ENCODE assay signal across 8 cellular contexts in the genomic region with DNA sequence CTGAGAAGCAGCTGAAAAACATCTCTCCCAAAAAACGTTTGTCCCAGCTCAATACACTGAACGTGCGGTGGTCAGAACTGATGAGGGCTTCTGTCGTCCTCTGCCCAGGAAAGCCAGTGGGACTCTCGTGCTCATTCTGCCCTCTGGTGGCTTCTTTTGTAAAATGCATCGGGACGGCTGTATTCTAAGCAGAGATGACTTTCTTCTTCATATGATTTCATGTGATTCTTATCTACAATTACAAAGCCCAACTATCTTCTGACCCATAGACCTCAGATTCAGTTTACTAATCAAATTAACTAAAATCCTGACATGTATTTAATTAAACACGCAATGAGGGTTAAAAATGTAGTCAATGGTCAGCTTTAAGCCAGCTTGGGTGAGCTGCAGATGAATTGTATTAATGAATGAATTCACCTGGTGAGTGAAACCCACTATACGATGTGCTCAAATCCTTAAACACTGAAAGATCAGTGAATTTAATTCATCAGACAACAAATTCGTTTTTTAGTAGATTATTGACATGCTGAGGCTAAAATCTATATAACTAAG.
DNase-seq lines count a peak whose midpoint lies in the region; ATAC-seq and TF ChIP-seq lines count a peak whose summit lies in the region.

No MANE protein-coding gene starts in this region.

- H3K23ac ChIP-seq in trophoblast cell (ENCODE audit: low read length), result no peak overlapping the region

- POLR2A ChIA-PET in SK-N-SH (lab: Yijun Ruan, JAX), result no interaction called here

- peak; percentile 86 for TF ChIP-seq RAD21 in SK-N-SH (IDR thresholded peaks at IDR 0.05; ENCODE audit: low read length)

- no peaks in the 10 kb centered on the region for H3K9me3 Mint-ChIP-seq in activated naive CD4-positive, alpha-beta T cell treated with anti-CD3 and anti-CD28 coated beads, Interleukin-2, amount 50 U/mL, for 24 hours

- H4K91ac ChIP-seq in trophoblast cell (ENCODE audit: low read depth, low read length), result no peak overlapping the region

- no peaks in the 10 kb centered on the region for H3K36me3 ChIP-seq in MG63
- H3K36me3 ChIP-seq in SK-N-SH (replicated peaks in 1 of 2; ENCODE audit: control insufficient read depth in 1 of 2, insufficient read depth in 2 of 2, low read length in 1 of 2), result no peaks in the 10 kb centered on the region
- no peaks in the 10 kb centered on the region for H3K36me3 ChIP-seq in trophoblast cell (ENCODE audit: control insufficient read depth in 1 of 2, insufficient read depth in 2 of 2, low read length in 2 of 2)

- TF ChIP-seq EP300 in SK-N-SH (IDR thresholded peaks at IDR 0.05; ENCODE audit: borderline replicate concordance in 1 of 2, low read depth in 1 of 2, low read length in 1 of 2), result no peak

- H4K20me1 ChIP-seq in SK-N-SH (ENCODE audit: insufficient read depth), result no peaks in the 10 kb centered on the region

- no peaks in the 10 kb centered on the region for H3K9me2 ChIP-seq in SK-N-SH

- no peak overlapping the region for H2BK120ac ChIP-seq in trophoblast cell (ENCODE audit: insufficient read depth, low read length, poor library complexity)

- H3K4me3 ChIP-seq in MG63 (no peak overlapping the region), SK-N-SH (ENCODE audit: low read depth in 2 of 2, low read length in 1 of 2) (peak overlapping the region in 1 of 2 experiments; percentile 12; a peak in 1 of 4 replicates), trophoblast cell (ENCODE audit: low read depth, low read length) (no peak overlapping the region)

- no peaks in the 10 kb centered on the region for H3F3A ChIP-seq in SK-N-SH (replicated peaks; ENCODE audit: insufficient read depth)

- H3K27ac ChIP-seq in SK-N-SH (ENCODE audit: low read depth in 2 of 2, low read length in 1 of 2) (no peak overlapping the region), trophoblast cell (ENCODE audit: low read depth, low read length) (no peak overlapping the region)

- no peak overlapping the region for H2BK12ac ChIP-seq in trophoblast cell (ENCODE audit: low read length)

- no peak overlapping the region for H2AK5ac ChIP-seq in trophoblast cell (ENCODE audit: low read length)

- peaks cover 26% of the 10 kb centered on the region for H3K27me3 Mint-ChIP-seq in activated naive CD4-positive, alpha-beta T cell treated with anti-CD3 and anti-CD28 coated beads, Interleukin-2, amount 50 U/mL, for 24 hours

- H3K9ac ChIP-seq in SK-N-SH, result no peak overlapping the region
- no peak overlapping the region for H3K9ac ChIP-seq in trophoblast cell (ENCODE audit: low read length)

- H3K4me3 Mint-ChIP-seq in activated naive CD4-positive, alpha-beta T cell treated with anti-CD3 and anti-CD28 coated beads, Interleukin-2, amount 50 U/mL, for 24 hours, result peak overlapping the region; percentile 69

- H3K18ac ChIP-seq in trophoblast cell (ENCODE audit: low read length), result no peak overlapping the region

- DNase-seq in Daoy (ENCODE audit: low read depth) (peak; percentile 53), MG63 (peak; percentile 52), SK-N-SH (peak; percentile 63), glomerular visceral epithelial cell (ENCODE audit: extremely low spot score) (peak; percentile 60), trophoblast cell (peak; percentile 56 to 87)

- peak; percentile 78 for TF ChIP-seq CTCF in SK-N-SH (IDR thresholded peaks at IDR 0.05)

- peaks cover 16% of the 10 kb centered on the region for H3K27me3 ChIP-seq in MG63
- no peaks in the 10 kb centered on the region for H3K27me3 ChIP-seq in SK-N-SH (ENCODE audit: insufficient read depth)
- H3K27me3 ChIP-seq in trophoblast cell (ENCODE audit: insufficient read depth, low read length), result no peaks in the 10 kb centered on the region

- H3K27ac Mint-ChIP-seq in activated naive CD4-positive, alpha-beta T cell treated with anti-CD3 and anti-CD28 coated beads, Interleukin-2, amount 50 U/mL, for 24 hours, result no peak overlapping the region

- CTCF ChIA-PET in SK-N-SH (lab: Yijun Ruan, JAX), result interaction anchor here (0.6 to 4.1 kb wide), 59 partner anchors 11 to 1050 kb away, joined by 3 to 61 read pairs (median 4); partner anchors contain the start of gene PRLHR

- H3K4me1 ChIP-seq in SK-N-SH (ENCODE audit: control insufficient read depth in 1 of 2, insufficient read depth in 2 of 2, low read depth in 1 of 2, low read length in 1 of 2) (no peaks in the 10 kb centered on the region; a peak in 2 of 4 replicates), trophoblast cell (ENCODE audit: control insufficient read depth in 1 of 2, insufficient read depth in 2 of 2, low read length in 2 of 2) (no peaks in the 10 kb centered on the region)

- no peak overlapping the region for H3K14ac ChIP-seq in trophoblast cell (ENCODE audit: low read length)

- no peak overlapping the region for H4K12ac ChIP-seq in trophoblast cell (ENCODE audit: low read depth, low read length)

- no peaks in the 10 kb centered on the region for H3K79me1 ChIP-seq in trophoblast cell (ENCODE audit: low read length)

- H3K9me3 ChIP-seq in MG63 (no peaks in the 10 kb centered on the region), SK-N-SH (no peaks in the 10 kb centered on the region), trophoblast cell (ENCODE audit: insufficient read depth, low read depth, low read length) (no peaks in the 10 kb centered on the region)

- 5% methylated on average over 10 of the region's 10 CpGs for WGBS in SK-N-SH (ENCODE audit: low lambda C conversion rate)
- no CpG with 5 or more reads among the region's 10 CpGs for WGBS in trophoblast cell (ENCODE audit: extremely low coverage, insufficient coverage, insufficient read length)

- peaks cover 8% of the 10 kb centered on the region for H3K4me1 Mint-ChIP-seq in activated naive CD4-positive, alpha-beta T cell treated with anti-CD3 and anti-CD28 coated beads, Interleukin-2, amount 50 U/mL, for 24 hours

- H2BK5ac ChIP-seq in trophoblast cell (ENCODE audit: low read depth, low read length, poor library complexity), result no peak overlapping the region

- H3K4me2 ChIP-seq in SK-N-SH, result no peak overlapping the region
- no peak overlapping the region for H3K4me2 ChIP-seq in trophoblast cell (ENCODE audit: low read length)

- H3K79me2 ChIP-seq in SK-N-SH (ENCODE audit: insufficient read depth), result no peaks in the 10 kb centered on the region
- no peaks in the 10 kb centered on the region for H3K79me2 ChIP-seq in trophoblast cell (ENCODE audit: control insufficient read depth, insufficient read depth, low read length, poor library complexity)

- no peak overlapping the region for H2AFZ ChIP-seq in SK-N-SH (ENCODE audit: low read depth)
- H2AFZ ChIP-seq in trophoblast cell (ENCODE audit: insufficient read depth, low read length, poor library complexity), result no peak overlapping the region

- no peak overlapping the region for H3K4ac ChIP-seq in trophoblast cell (ENCODE audit: low read depth, low read length)

- ATAC-seq in GM21786 (IDR thresholded peaks at IDR 0.05; ENCODE audit: unreplicated experiment) (peak; percentile 72), HG03039 (IDR thresholded peaks at IDR 0.05; ENCODE audit: unreplicated experiment) (no peak)

- no peak overlapping the region for H4K8ac ChIP-seq in trophoblast cell (ENCODE audit: low read depth, low read length)

- no peaks in the 10 kb centered on the region for H3K36me3 Mint-ChIP-seq in activated naive CD4-positive, alpha-beta T cell treated with anti-CD3 and anti-CD28 coated beads, Interleukin-2, amount 50 U/mL, for 24 hours

TF ChIP-seq in SK-N-SH, 30 proteins besides CTCF, POLR2A, EP300 and RAD21 (continues in another document):
- no peak for TF ChIP-seq JUND (IDR thresholded peaks at IDR 0.05)
- no peak for TF ChIP-seq TCF12 (IDR thresholded peaks at IDR 0.05)
- TF ChIP-seq, protein P1, sequence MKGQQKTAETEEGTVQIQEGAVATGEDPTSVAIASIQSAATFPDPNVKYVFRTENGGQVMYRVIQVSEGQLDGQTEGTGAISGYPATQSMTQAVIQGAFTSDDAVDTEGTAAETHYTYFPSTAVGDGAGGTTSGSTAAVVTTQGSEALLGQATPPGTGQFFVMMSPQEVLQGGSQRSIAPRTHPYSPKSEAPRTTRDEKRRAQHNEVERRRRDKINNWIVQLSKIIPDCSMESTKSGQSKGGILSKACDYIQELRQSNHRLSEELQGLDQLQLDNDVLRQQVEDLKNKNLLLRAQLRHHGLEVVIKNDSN (IDR thresholded peaks at IDR 0.05; ENCODE audit: borderline replicate concordance, low read depth), result no peak
- no peak for TF ChIP-seq FOSL2 (IDR thresholded peaks at IDR 0.05; ENCODE audit: borderline replicate concordance, low read depth)
- no peak for TF ChIP-seq RFX5 (IDR thresholded peaks at IDR 0.05; ENCODE audit: low read length)
- TF ChIP-seq CHD2 (IDR thresholded peaks at IDR 0.05; ENCODE audit: low read length, partially characterized antibody), result peak; percentile 23
- no peak for TF ChIP-seq REST (IDR thresholded peaks at IDR 0.05; ENCODE audit: low read depth, low read length)
- TF ChIP-seq SIN3A (IDR thresholded peaks at IDR 0.05; ENCODE audit: borderline replicate concordance, low read depth, low read length), result no peak
- no peak for TF ChIP-seq RXRA (IDR thresholded peaks at IDR 0.05; ENCODE audit: borderline replicate concordance, low read depth)
- TF ChIP-seq SMC3 (IDR thresholded peaks at IDR 0.05; ENCODE audit: low read depth, low read length), result peak; percentile 76
- no peak for TF ChIP-seq YY1 (IDR thresholded peaks at IDR 0.05; ENCODE audit: low read depth)
